Comparison of ENCODE assay signal across 1 cellular context in the genomic region with DNA sequence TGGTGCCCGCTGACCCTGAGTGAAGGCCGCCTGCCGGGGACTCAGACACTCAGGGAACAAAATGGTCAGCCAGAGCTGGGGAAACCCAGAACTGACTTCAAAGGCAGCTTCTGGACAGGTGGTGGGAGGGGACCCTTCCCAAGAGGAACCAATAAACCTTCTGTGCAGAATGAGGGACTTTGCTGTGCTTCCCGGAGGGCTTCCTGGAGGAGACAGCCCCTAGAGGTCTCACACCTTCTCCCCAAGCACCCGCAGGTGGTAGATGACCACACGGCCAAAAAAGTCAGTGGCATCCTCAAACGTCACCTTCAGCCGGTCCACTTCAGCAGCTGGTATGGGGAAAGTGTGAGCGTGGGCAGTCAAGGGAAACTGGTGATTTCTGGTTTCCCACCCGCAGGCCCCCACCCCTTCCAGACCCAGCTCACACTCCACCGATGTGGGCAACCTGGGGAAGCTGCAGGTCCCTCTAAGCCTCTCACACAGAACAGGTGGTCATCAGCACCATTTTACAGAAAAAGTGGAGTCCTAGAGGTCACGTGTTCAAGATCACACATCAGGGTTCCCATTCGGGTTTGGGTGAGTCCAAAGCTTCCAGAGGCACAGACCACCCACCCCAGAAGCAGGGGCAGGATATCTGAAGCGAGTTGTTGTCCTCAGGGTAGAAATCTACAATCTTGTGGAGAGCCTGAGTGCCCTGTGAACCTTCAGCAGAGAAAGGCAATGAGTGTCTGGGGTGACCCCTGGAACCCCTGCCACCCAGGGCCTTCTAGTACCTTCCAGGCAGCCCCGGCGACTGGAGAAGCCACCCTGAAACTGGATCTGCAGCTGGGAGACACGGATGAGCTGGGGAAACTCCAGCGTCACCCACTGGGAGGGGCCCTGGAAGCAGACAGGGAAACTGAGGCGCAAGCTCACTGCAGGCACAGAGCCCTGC.
TF ChIP-seq lines count a peak whose summit lies in the region.

No MANE protein-coding gene starts in this region.

TF ChIP-seq in SK-N-SH, 30 proteins besides CTCF, POLR2A, EP300 and RAD21 (continued from another document):
- TF ChIP-seq RFX5 (IDR thresholded peaks at IDR 0.05; ENCODE audit: low read length) (no peak), GATA2 (CRISPR knock-in tag; IDR thresholded peaks at IDR 0.05) (no peak), EZH2phosphoT487 (IDR thresholded peaks at IDR 0.05; ENCODE audit: borderline replicate concordance, low read depth) (no peak), SIN3A (IDR thresholded peaks at IDR 0.05; ENCODE audit: borderline replicate concordance, low read depth, low read length) (no peak), TCF12 (IDR thresholded peaks at IDR 0.05) (no peak), SMC3 (IDR thresholded peaks at IDR 0.05; ENCODE audit: low read depth, low read length) (no peak)
- TF ChIP-seq, protein P1, sequence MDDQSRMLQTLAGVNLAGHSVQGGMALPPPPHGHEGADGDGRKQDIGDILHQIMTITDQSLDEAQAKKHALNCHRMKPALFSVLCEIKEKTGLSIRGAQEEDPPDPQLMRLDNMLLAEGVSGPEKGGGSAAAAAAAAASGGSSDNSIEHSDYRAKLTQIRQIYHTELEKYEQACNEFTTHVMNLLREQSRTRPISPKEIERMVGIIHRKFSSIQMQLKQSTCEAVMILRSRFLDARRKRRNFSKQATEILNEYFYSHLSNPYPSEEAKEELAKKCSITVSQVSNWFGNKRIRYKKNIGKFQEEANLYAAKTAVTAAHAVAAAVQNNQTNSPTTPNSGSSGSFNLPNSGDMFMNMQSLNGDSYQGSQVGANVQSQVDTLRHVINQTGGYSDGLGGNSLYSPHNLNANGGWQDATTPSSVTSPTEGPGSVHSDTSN (IDR thresholded peaks at IDR 0.05) = no peak
TF ChIP-seq in SK-N-SH: peak in this region for 0.
